10 cellular contexts compared by ENCODE assay signal in genomic region chr2:197710424-197711042, GRCh38. TPM values are rescaled to one million over a fixed set of nuclear protein-coding genes. Genes with fewer than 3 reads are reported as not detected.
DNase-seq lines count a peak whose midpoint lies in the region; ATAC-seq lines count a peak whose summit lies in the region.
"Had no signal": no experiment of that assay in that cellular context is flagged by ENCODE, and none has a peak within 500 bp of the region (broad histone marks: within the 10 kb centered on the region; RNA-seq: fewer than 3 reads in every experiment).

No MANE protein-coding gene starts in this region.

- peak; percentile 82 for ATAC-seq in GM18519 (IDR thresholded peaks at IDR 0.05; ENCODE audit: low FRiP score, unreplicated experiment)
- ATAC-seq in GM19468 (IDR thresholded peaks at IDR 0.05; ENCODE audit: extremely low read depth, unreplicated experiment): peak; percentile 73
- peak; percentile 81 for ATAC-seq in HG03103 (IDR thresholded peaks at IDR 0.05; ENCODE audit: low read depth, unreplicated experiment)
- ATAC-seq in activated T-cell treated with anti-CD3 and anti-CD28 coated beads, Interleukin-2, amount 50 U/mL, for 72 hours (replicated peaks in 1 of 2): peak; percentile 72 to 77

- H3K27ac Mint-ChIP-seq in activated T-cell treated with anti-CD3 and anti-CD28 coated beads, Interleukin-2, amount 50 U/mL, for 72 hours: no peak overlapping the region

- no peaks in the 10 kb centered on the region for H3K27me3 ChIP-seq in H7 (ENCODE audit: control insufficient read depth, insufficient read depth, low read length)

- peaks cover 5% of the 10 kb centered on the region in 2 donors for H3K36me3 Mint-ChIP-seq in activated T-cell treated with anti-CD3 and anti-CD28 coated beads, Interleukin-2, amount 50 U/mL, for 72 hours (ENCODE audit: insufficient read depth in 2 of 2)

- no peaks in the 10 kb centered on the region for H3K9me3 Mint-ChIP-seq in activated T-cell treated with anti-CD3 and anti-CD28 coated beads, Interleukin-2, amount 50 U/mL, for 72 hours

- H3K4me3 Mint-ChIP-seq in activated T-cell treated with anti-CD3 and anti-CD28 coated beads, Interleukin-2, amount 50 U/mL, for 72 hours: peak overlapping the region in 1 of 2 donors; percentile 32

- peaks cover 59% of the 10 kb centered on the region for H3K4me1 Mint-ChIP-seq in activated T-cell treated with anti-CD3 and anti-CD28 coated beads, Interleukin-2, amount 50 U/mL, for 72 hours (ENCODE audit: low read depth)

- DNase-seq in activated T-cell treated with anti-CD3 and anti-CD28 coated beads, Interleukin-2, amount 50 U/mL, for 72 hours: peak; percentile 34 to 57
- DNase-seq in GDM1 (lab: John Stamatoyannopoulos, UW): no peak
- DNase-seq in ecto neural progenitor cell (ENCODE audit: low spot score): no peak
- no peak for DNase-seq in H7
- no peak for DNase-seq in epidermal melanocyte (ENCODE audit: insufficient read length, low spot score)
- DNase-seq: WERI-Rb-1 had no signal

- H3K36me3 ChIP-seq in H7 (replicated peaks; ENCODE audit: control insufficient read depth, insufficient read depth, low read length): peaks cover 4% of the 10 kb centered on the region
- H3K36me3 ChIP-seq: thoracic aorta had no signal

- no peaks in the 10 kb centered on the region for H3K27me3 Mint-ChIP-seq in activated T-cell treated with anti-CD3 and anti-CD28 coated beads, Interleukin-2, amount 50 U/mL, for 72 hours (ENCODE audit: low read depth)

- H3K4me3 ChIP-seq in H7 (ENCODE audit: insufficient read depth, low read depth, low read length): no peak overlapping the region
- H3K4me3 ChIP-seq: thoracic aorta had no signal

RNA-seq across cellular contexts. Expression of gene MARS2, which starts 5.4 kb away (rescaled TPM):
- total RNA-seq in activated T-cell treated with anti-CD3 and anti-CD28 coated beads, Interleukin-2, amount 50 U/mL, for 72 hours: 10 to 100 TPM in 1 of 2 donors, 1 to 10 TPM in 1; 9.2 to 10.6 TPM
- 26.5 and 28.1 TPM in 2 replicates for total RNA-seq in H7 (2014; rRNA removed; shearing (Covaris generic))

RNA-seq across cellular contexts. Expression of gene RFTN2, which starts 35.1 kb away (rescaled TPM):
- not detected for total RNA-seq in activated T-cell treated with anti-CD3 and anti-CD28 coated beads, Interleukin-2, amount 50 U/mL, for 72 hours
- 3.2 and 3.4 TPM in 2 replicates for total RNA-seq in H7 (2014; rRNA removed; shearing (Covaris generic))

Comparison
In these comparisons a context has a peak if more than half of its experiments do, and no peak if none do; other contexts are left out.
1. DNase-seq: peak in activated T-cell treated with anti-CD3 and anti-CD28 coated beads, Interleukin-2, amount 50 U/mL, for 72 hours (2 of 2); none in GDM1 (single experiment), ecto neural progenitor cell (single experiment), H7 (single experiment) and epidermal melanocyte (single experiment).
2. Peak in every context shown above with its lines, with median percentiles within 50 percentile points of each other: ATAC-seq.